Comparison of ENCODE assay signal across 17 cellular contexts in the genomic region with DNA sequence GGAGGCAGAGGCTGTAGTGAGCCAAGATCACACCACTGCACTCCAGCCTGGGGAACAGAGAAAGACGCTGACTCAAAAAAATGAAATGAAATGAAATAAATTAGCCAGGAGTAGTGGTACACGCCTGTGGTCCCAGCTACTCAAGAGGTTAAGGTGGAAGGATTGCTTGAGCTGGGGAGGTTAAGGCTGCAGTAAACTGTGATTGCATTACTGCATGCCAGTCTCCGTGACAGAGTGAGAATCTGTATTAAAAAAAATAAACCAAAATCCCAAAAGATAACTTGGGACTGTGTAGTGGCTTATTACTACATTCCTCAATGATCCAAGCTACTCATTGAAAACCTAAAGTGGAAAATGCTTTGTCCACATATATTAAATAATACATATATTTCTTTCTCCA.
A peak's percentile ranks its signal among the peaks of the same experiment; 100 is the strongest.
DNase-seq lines count a peak whose midpoint lies in the region; ATAC-seq and TF ChIP-seq lines count a peak whose summit lies in the region.
"Had no signal": no experiment of that assay in that cellular context is flagged by ENCODE, and none has a peak within 500 bp of the region (broad histone marks: within the 10 kb centered on the region; RNA-seq: fewer than 3 reads in every experiment).

No MANE protein-coding gene starts in this region.

- no peaks in the 10 kb centered on the region for H3K27me3 ChIP-seq in SU-DHL-6 (ENCODE audit: low read length)
- H3K27me3 ChIP-seq in dorsolateral prefrontal cortex = no peaks in the 10 kb centered on the region
- no peaks in the 10 kb centered on the region for H3K27me3 ChIP-seq in spleen (replicated peaks in 1 of 7)

- TF ChIP-seq POLR2A in spleen (IDR thresholded peaks at IDR 0.05) = no peak

- DNase-seq in EH (ENCODE audit: low read depth) (peak; percentile 41), dorsolateral prefrontal cortex (no peak), spleen (no peak), DMS114 treated with DMSO at 0.1 percent for 48 hours (lab: John Stamatoyannopoulos, UW; ENCODE audit: unreplicated experiment) (no peak)
- no peak for DNase-seq in stimulated activated naive CD4-positive, alpha-beta T cell (lab: John Stamatoyannopoulos, UW)
- DNase-seq: ACHN, NCI-H1105 treated with DMSO at 0.1 percent for 48 hours, NCI-H1694 treated with DMSO at 0.1 percent for 48 hours, NCI-H2107, NCI-H510A, NCI-H748 treated with DMSO at 0.1 percent for 48 hours, PC-9, SIG-M5 had no signal

- H3K4me1 ChIP-seq in spleen = peaks cover 6 to 55% (median 24%) of the 10 kb centered on the region in 6 donors

- H3K4me2 ChIP-seq in SU-DHL-6 (ENCODE audit: low read depth, low read length, poor library complexity, severe bottlenecking) = peak overlapping the region; percentile 75
- H3K4me2 ChIP-seq: PC-9 had no signal

- no peaks in the 10 kb centered on the region for H3K9me3 ChIP-seq in SU-DHL-6 (ENCODE audit: insufficient read depth, low read length)
- no peaks in the 10 kb centered on the region for H3K9me3 ChIP-seq in spleen

- peak overlapping the region; percentile 46 for H2AFZ ChIP-seq in SU-DHL-6 (ENCODE audit: low read depth, low read length, severe bottlenecking)
- H2AFZ ChIP-seq: PC-9 had no signal

- peak overlapping the region; percentile 60 for H3K9ac ChIP-seq in SU-DHL-6 (ENCODE audit: low read length)

- no peak overlapping the region for H3K4me3 ChIP-seq in SU-DHL-6 (ENCODE audit: insufficient read depth, low read length, poor library complexity, severe bottlenecking)
- H3K4me3 ChIP-seq in dorsolateral prefrontal cortex = no peak overlapping the region
- peak overlapping the region in 1 of 8 donors; percentile 44 for H3K4me3 ChIP-seq in spleen
- H3K4me3 ChIP-seq: PC-9 had no signal

- H3K36me3 ChIP-seq in SU-DHL-6 (ENCODE audit: low read length) = no peaks in the 10 kb centered on the region
- no peaks in the 10 kb centered on the region for H3K36me3 ChIP-seq in spleen

- H3F3A ChIP-seq in SU-DHL-6 (ENCODE audit: insufficient read depth) = peaks cover 60% of the 10 kb centered on the region

- H3K9me2 ChIP-seq in SU-DHL-6 (replicated peaks; ENCODE audit: insufficient read depth, low read length) = no peaks in the 10 kb centered on the region

- intact Hi-C loops in dorsolateral prefrontal cortex (cut with DNase I) (no loop called here), spleen (cut with DNase I; ENCODE audit: low total_unique reads) (no loop called here)

- H4K20me1 ChIP-seq in SU-DHL-6 (ENCODE audit: low read depth, low read length) = no peaks in the 10 kb centered on the region

- peaks cover 4% of the 10 kb centered on the region for H3K79me2 ChIP-seq in SU-DHL-6 (ENCODE audit: insufficient read depth, low read length)

- WGBS in spleen, 5 donors = 85 to 95% (median 86%) methylated on average over 3 of the region's 3 CpGs

- H3K27ac ChIP-seq in SU-DHL-6 (ENCODE audit: low read depth, low read length) (peak overlapping the region; percentile 92), dorsolateral prefrontal cortex (peak overlapping the region in 33 of 59 donors; percentile 19 to 79 (median 61)), spleen (peak overlapping the region in 6 of 8 donors; percentile 26 to 82 (median 62))
- H3K27ac ChIP-seq: PC-9, RWPE1 had no signal

- no peak for ATAC-seq in GM21390 (IDR thresholded peaks at IDR 0.05; ENCODE audit: unreplicated experiment)
- ATAC-seq: HepG2 had no signal

- TF ChIP-seq CTCF in SU-DHL-6 (IDR thresholded peaks at IDR 0.05; ENCODE audit: insufficient read depth, low read length, poor library complexity, severe bottlenecking) = no peak
- TF ChIP-seq CTCF in dorsolateral prefrontal cortex (IDR thresholded peaks at IDR 0.05 in 54 of 56, conservative IDR thresholded peaks at IDR 0.05 in 2 of 56; ENCODE audit: low read depth in 1 of 56, partially characterized antibody in 56 of 56) = no peak
- TF ChIP-seq CTCF in spleen (IDR thresholded peaks at IDR 0.05 in 8 of 11, conservative IDR thresholded peaks at IDR 0.05 in 3 of 11) = no peak
